ENCODE assay signal across 8 cellular contexts in the genomic region with DNA sequence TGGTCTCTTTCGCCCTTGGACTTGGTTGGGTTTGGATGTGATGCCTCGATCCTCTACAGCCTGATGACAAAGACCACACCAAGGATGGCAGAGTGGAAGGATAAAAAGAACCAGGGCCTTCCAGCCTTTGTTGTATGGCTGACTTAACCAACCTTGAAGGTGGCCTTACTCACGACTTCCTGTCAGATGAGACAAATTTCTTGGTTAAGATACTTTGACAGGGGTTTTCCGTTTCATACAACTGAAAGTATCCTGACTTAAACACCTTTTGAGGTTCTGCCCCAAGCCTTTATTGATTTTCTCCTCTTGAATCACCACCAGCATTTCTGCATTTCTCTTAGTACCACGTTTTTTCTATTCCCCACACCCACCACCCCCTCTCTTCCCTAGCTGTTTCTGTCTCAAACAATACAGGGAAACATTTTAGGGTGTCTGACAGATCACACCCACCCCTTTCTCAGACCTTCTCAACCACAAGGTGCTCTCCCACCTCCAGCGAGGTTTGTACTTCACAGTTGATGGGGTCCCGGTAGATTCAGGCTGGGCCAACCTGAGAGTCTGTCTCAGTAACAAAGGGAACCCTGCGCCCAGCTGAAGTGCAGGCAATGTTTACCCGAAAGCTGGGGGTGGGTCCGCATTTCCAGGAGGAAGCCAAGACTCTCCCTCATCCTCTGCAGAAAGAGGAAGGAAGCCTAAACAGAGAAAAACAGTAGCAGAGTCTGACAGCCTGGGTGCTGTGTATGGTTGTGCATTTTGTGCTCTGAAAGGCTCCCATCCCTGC. TPM values are rescaled to one million over a fixed set of nuclear protein-coding genes. Genes with fewer than 3 reads are reported as not detected.
A peak's percentile ranks its signal among the peaks of the same experiment; 100 is the strongest.
DNase-seq lines count a peak whose midpoint lies in the region; ATAC-seq and TF ChIP-seq lines count a peak whose summit lies in the region.

No MANE protein-coding gene starts in this region.

- no peaks in the 10 kb centered on the region for H3K9me2 ChIP-seq in PC-3 (replicated peaks; ENCODE audit: low read length)

- intact Hi-C loops in PC-3 (cut with micrococcal nuclease): loop anchor here (2.0 kb wide), 1 partner anchor 47 kb away; no protein-coding TSS in a partner anchor

- CTCF ChIA-PET in PC-3 (lab: Charles Lee): no interaction called here

- H3K9me3 ChIP-seq in PC-3 (ENCODE audit: low read length): no peaks in the 10 kb centered on the region

- in situ Hi-C loops in GM13976 (cut with MboI; ENCODE audit: low sequenced_read_pairs, unreplicated experiment): no loop called here

- TF ChIP-seq CTCF in GM13976 (IDR thresholded peaks at IDR 0.05; ENCODE audit: borderline replicate concordance, control extremely low read depth, extremely low read depth, insufficient read depth, missing control alignments): no peak
- no peak for TF ChIP-seq CTCF in PC-3 (conservative IDR thresholded peaks at IDR 0.05; ENCODE audit: low read depth, low read length)

- H3K4me2 ChIP-seq in PC-3 (ENCODE audit: low read length): peak overlapping the region; percentile 63

- no peak overlapping the region for H3K9ac ChIP-seq in PC-3 (ENCODE audit: low read length)

- peak; percentile 62 for ATAC-seq in HG02571 (IDR thresholded peaks at IDR 0.05; ENCODE audit: unreplicated experiment)
- no peak for ATAC-seq in PC-3

- no peak overlapping the region for H3K4me3 ChIP-seq in PC-3 (ENCODE audit: low read length)

- no peaks in the 10 kb centered on the region for H3K27me3 ChIP-seq in PC-3 (ENCODE audit: low read length)

- peaks cover 45% of the 10 kb centered on the region for H3K4me1 ChIP-seq in PC-3 (ENCODE audit: insufficient read depth, low read length)

- POLR2A ChIA-PET in PC-3 (lab: Charles Lee; ENCODE audit: unreplicated experiment): no interaction called here

- no TSS peak for BruUV-seq in PC-3 (replicated peaks; lab: Mats Ljungman, UMichigan)

- DNase-seq in GM13976 (ENCODE audit: low spot score) (peak; percentile 74), PC-3 (peak; percentile 48), HT-29 (ENCODE audit: low spot score) (no peak), NCI-H2196 (lab: John Stamatoyannopoulos, UW; ENCODE audit: unreplicated experiment) (no peak), DMS53 (lab: John Stamatoyannopoulos, UW) (no peak)
- DNase-seq in activated naive CD4-positive, alpha-beta T cell treated with Interleukin-2 at 50 U/mL for 16 hours: peak; percentile 73
- peak; percentile 79 for DNase-seq in stimulated activated CD4-positive, alpha-beta T cell treated with anti-CD3 and anti-CD28 coated beads, Interleukin-1b, Interleukin-23, amount 100 ng/mL, for 48 hours

- no peak overlapping the region for H2AFZ ChIP-seq in PC-3 (ENCODE audit: low read length)

- H3F3A ChIP-seq in PC-3 (ENCODE audit: low read length, unreplicated experiment): peaks cover 4% of the 10 kb centered on the region

- H3K27ac ChIP-seq in PC-3 (ENCODE audit: low read length): peak overlapping the region; percentile 62

- no peaks in the 10 kb centered on the region for H3K36me3 ChIP-seq in PC-3 (ENCODE audit: low read depth, low read length)

- no peaks in the 10 kb centered on the region for H4K20me1 ChIP-seq in PC-3 (ENCODE audit: low read length)

- H3K79me2 ChIP-seq in PC-3 (ENCODE audit: low read length): peaks cover 12% of the 10 kb centered on the region

RNA-seq across cellular contexts. Expression of gene TSPAN5, which starts 5.0 kb away (rescaled TPM):
- 41.8 and 50.3 TPM in 2 replicates for total RNA-seq in PC-3 (2014; rRNA removed)
- total RNA-seq in HT-29 (2014; rRNA removed; shearing (Covaris generic)): 5.6 and 6.2 TPM in 2 replicates

Comparison
In these comparisons a context has a peak if more than half of its experiments do, and no peak if none do; other contexts are left out.
1. DNase-seq: peak in GM13976 (single experiment), PC-3 (single experiment), activated naive CD4-positive, alpha-beta T cell treated with Interleukin-2 at 50 U/mL for 16 hours (single experiment) and stimulated activated CD4-positive, alpha-beta T cell treated with anti-CD3 and anti-CD28 coated beads, Interleukin-1b, Interleukin-23, amount 100 ng/mL, for 48 hours (single experiment); none in HT-29 (single experiment), NCI-H2196 (single experiment) and DMS53 (single experiment).